In genomic region chr16:71746442-71747046, GRCh38 we compare ENCODE assay signal across 9 cellular contexts. TPM values are rescaled to one million over a fixed set of nuclear protein-coding genes. Genes with fewer than 3 reads are reported as not detected.
A peak's percentile ranks its signal among the peaks of the same experiment; 100 is the strongest.
DNase-seq lines count a peak whose midpoint lies in the region; ATAC-seq and TF ChIP-seq lines count a peak whose summit lies in the region.
"Had no signal": no experiment of that assay in that cellular context is flagged by ENCODE, and none has a peak within 500 bp of the region (broad histone marks: within the 10 kb centered on the region; RNA-seq: fewer than 3 reads in every experiment).

No MANE protein-coding gene starts in this region.

- no peak overlapping the region for H2AFZ ChIP-seq in parathyroid adenoma

- H3K79me2 ChIP-seq in parathyroid adenoma: no peaks in the 10 kb centered on the region

- no peaks in the 10 kb centered on the region for H3K4me1 Mint-ChIP-seq in HFFc6 (ENCODE audit: low read depth)

- H3K36me3 ChIP-seq in esophagus muscularis mucosa: peaks cover 53 to 99% (median 86%) of the 10 kb centered on the region in 4 donors
- H3K36me3 ChIP-seq in parathyroid adenoma (ENCODE audit: control insufficient read depth, insufficient read depth, low read length): no peaks in the 10 kb centered on the region

- H3K4me2 ChIP-seq in parathyroid adenoma (ENCODE audit: low read length): no peak overlapping the region

- ATAC-seq in SK-N-SH treated with all-trans-retinoic acid at 6 μM for 48 hours: peak; percentile 71; the same call in 1 of the 3 replicates

- H3K27me3 ChIP-seq in esophagus muscularis mucosa (no peaks in the 10 kb centered on the region), parathyroid adenoma (ENCODE audit: control insufficient read depth, insufficient read depth, low read length) (no peaks in the 10 kb centered on the region)

- DNase-seq in NCI-H510A treated with DMSO at 0.1 percent for 48 hours (lab: John Stamatoyannopoulos, UW) (peak; percentile 9), NCI-H510A (lab: John Stamatoyannopoulos, UW) (no peak), HFFc6 (peak; percentile 5), esophagus muscularis mucosa (ENCODE audit: extremely low spot score) (no peak), NCI-H1436 (lab: John Stamatoyannopoulos, UW) (no peak)
- DNase-seq in NK-92 treated with Interleukin-12 subunit alpha and Interleukin-12 subunit beta, amount 100 ng/mL, for 24 hours (lab: John Stamatoyannopoulos, UW): no peak
- DNase-seq: activated T-cell treated with anti-CD3 and anti-CD28 coated beads, Interleukin-2, amount 50 U/mL, for 4 hours had no signal

- no peak for TF ChIP-seq POLR2A in esophagus muscularis mucosa (IDR thresholded peaks at IDR 0.05; ENCODE audit: low read depth)

- H3K9me3 ChIP-seq in esophagus muscularis mucosa: no peaks in the 10 kb centered on the region
- no peaks in the 10 kb centered on the region for H3K9me3 ChIP-seq in parathyroid adenoma (ENCODE audit: control insufficient read depth, low read length)

- no peaks in the 10 kb centered on the region for H3K27me3 Mint-ChIP-seq in HFFc6 (ENCODE audit: insufficient read depth)

- no peak overlapping the region for H3K4me3 ChIP-seq in esophagus muscularis mucosa
- H3K4me3 ChIP-seq in parathyroid adenoma (ENCODE audit: low read depth, low read length): no peak overlapping the region

- H3K9ac ChIP-seq in parathyroid adenoma: no peak overlapping the region

- H3K4me1 ChIP-seq in esophagus muscularis mucosa (no peaks in the 10 kb centered on the region), parathyroid adenoma (no peaks in the 10 kb centered on the region)

- H3K27ac ChIP-seq in esophagus muscularis mucosa (replicated peaks in 1 of 4) (no peak overlapping the region), parathyroid adenoma (no peak overlapping the region)

- intact Hi-C loops in esophagus muscularis mucosa (cut with DNase I): loop anchor here (10.0 kb wide), 1 partner anchor 72 kb away; no protein-coding TSS in a partner anchor

- 45% methylated on average over 7 of the region's 7 CpGs for WGBS in esophagus muscularis mucosa

- no peak for TF ChIP-seq EP300 in esophagus muscularis mucosa (IDR thresholded peaks at IDR 0.05)

- H3K36me3 Mint-ChIP-seq in HFFc6 (ENCODE audit: low read depth): peaks cover 36% of the 10 kb centered on the region

- peak; percentile 80 for TF ChIP-seq CTCF in HFFc6 (IDR thresholded peaks at IDR 0.05)
- peak; percentile 56 to 77 (median 65) for TF ChIP-seq CTCF in esophagus muscularis mucosa (IDR thresholded peaks at IDR 0.05)
- TF ChIP-seq CTCF in parathyroid adenoma (IDR thresholded peaks at IDR 0.05): peak; percentile 82

- H3K4me3 Mint-ChIP-seq in HFFc6: no peak overlapping the region
- H3K4me3 Mint-ChIP-seq: activated T-cell treated with anti-CD3 and anti-CD28 coated beads, Interleukin-2, amount 50 U/mL, for 4 hours had no signal

- no peak overlapping the region for H3K27ac Mint-ChIP-seq in HFFc6

- no peaks in the 10 kb centered on the region for H3K9me3 Mint-ChIP-seq in HFFc6
- H3K9me3 Mint-ChIP-seq: activated T-cell treated with anti-CD3 and anti-CD28 coated beads, Interleukin-2, amount 50 U/mL, for 4 hours had no signal

TF ChIP-seq in SK-N-SH treated with all-trans-retinoic acid at 6 μM for 48 hours, 23 proteins besides CTCF, POLR2A, EP300 and RAD21:
- TF ChIP-seq ARNTL (CRISPR knock-in tag; IDR thresholded peaks at IDR 0.05; ENCODE audit: borderline replicate concordance, low read depth): no peak
- no peak for TF ChIP-seq ZC3H10 (CRISPR knock-in tag; IDR thresholded peaks at IDR 0.05)
- no peak for TF ChIP-seq CREB5 (CRISPR knock-in tag; IDR thresholded peaks at IDR 0.05; ENCODE audit: low read depth)
- TF ChIP-seq ZFP3 (CRISPR knock-in tag; IDR thresholded peaks at IDR 0.05): no peak
- no peak for TF ChIP-seq PATZ1 (CRISPR knock-in tag; IDR thresholded peaks at IDR 0.05; ENCODE audit: borderline replicate concordance)
- TF ChIP-seq CSRNP3 (CRISPR knock-in tag; IDR thresholded peaks at IDR 0.05): no peak
- no peak for TF ChIP-seq BACH2 (CRISPR knock-in tag; IDR thresholded peaks at IDR 0.05; ENCODE audit: borderline replicate concordance)
- TF ChIP-seq ESRRG (CRISPR knock-in tag; IDR thresholded peaks at IDR 0.05): no peak
- TF ChIP-seq TCF4 (CRISPR knock-in tag; IDR thresholded peaks at IDR 0.05; ENCODE audit: borderline replicate concordance): no peak
- TF ChIP-seq SNAI2 (CRISPR knock-in tag; IDR thresholded peaks at IDR 0.05): no peak
- no peak for TF ChIP-seq CSDC2 (CRISPR knock-in tag; IDR thresholded peaks at IDR 0.05)
- no peak for TF ChIP-seq ZNF8 (CRISPR knock-in tag; IDR thresholded peaks at IDR 0.05)
- no peak for TF ChIP-seq ZNF565 (CRISPR knock-in tag; conservative IDR thresholded peaks at IDR 0.05; ENCODE audit: low read depth)
- TF ChIP-seq POU6F1 (CRISPR knock-in tag; IDR thresholded peaks at IDR 0.05; ENCODE audit: borderline replicate concordance, low read depth): no peak
- TF ChIP-seq ZFP30 (CRISPR knock-in tag; IDR thresholded peaks at IDR 0.05): no peak
- no peak for TF ChIP-seq ISL1 (CRISPR knock-in tag; IDR thresholded peaks at IDR 0.05)
- TF ChIP-seq RARB (CRISPR knock-in tag; IDR thresholded peaks at IDR 0.05): no peak
- TF ChIP-seq OSR1 (CRISPR knock-in tag; IDR thresholded peaks at IDR 0.05): no peak
- no peak for TF ChIP-seq GLIS3 (CRISPR knock-in tag; IDR thresholded peaks at IDR 0.05)
TF ChIP-seq in SK-N-SH treated with all-trans-retinoic acid at 6 μM for 48 hours: peak in this region for 0.

RNA-seq across cellular contexts. Expression of gene PHLPP2, which starts 22.0 kb away (rescaled TPM):
- total RNA-seq in HFFc6 (2021; fragmentation: NEBNext Ultra II Directional; extraction: Animal tissue kit (Norgen Biotek cat#: 25700)): 10 to 100 TPM; 11.5 to 14.4 (median 12.9) TPM
- 10 to 100 TPM; 10.4 to 21.1 (median 17.0) TPM for total RNA-seq in esophagus muscularis mucosa

Comparison
In these comparisons a context has a peak if more than half of its experiments do, and no peak if none do; other contexts are left out.
1. DNase-seq: peak in NCI-H510A treated with DMSO at 0.1 percent for 48 hours (single experiment) and HFFc6 (single experiment); none in NCI-H510A (single experiment), esophagus muscularis mucosa (single experiment), NK-92 treated with Interleukin-12 subunit alpha and Interleukin-12 subunit beta, amount 100 ng/mL, for 24 hours (single experiment) and NCI-H1436 (single experiment).
2. Peak in every context shown above with its lines, with median percentiles within 50 percentile points of each other: CTCF ChIP-seq.